ENCODE assay signal across 8 cellular contexts in the genomic region with DNA sequence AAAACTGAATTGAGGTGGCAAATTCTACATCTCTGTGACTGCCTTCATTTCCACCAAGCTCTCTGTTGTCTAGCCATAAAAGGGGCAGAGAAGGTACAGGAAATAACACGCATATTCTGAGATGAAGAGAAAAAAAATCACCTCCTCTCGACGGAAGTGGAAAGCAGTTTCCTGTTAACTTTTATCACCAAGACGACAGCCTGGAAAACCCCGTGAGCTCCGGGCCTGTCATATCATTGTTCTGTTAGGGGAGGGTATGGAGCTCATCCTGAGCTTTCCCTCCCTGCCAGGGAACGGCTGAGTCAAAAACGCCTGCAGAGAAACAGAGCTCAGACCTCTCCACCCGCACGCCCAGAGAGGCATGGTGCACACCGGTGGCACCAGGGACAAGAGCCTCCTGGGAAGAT.
DNase-seq lines count a peak whose midpoint lies in the region; ATAC-seq and TF ChIP-seq lines count a peak whose summit lies in the region.

No MANE protein-coding gene starts in this region.

- H3K4me1 ChIP-seq in skeletal muscle tissue (ENCODE audit: control insufficient read depth in 3 of 3, insufficient read depth in 3 of 3, low read length in 3 of 3) = peaks cover 23 to 29% (median 28%) of the 10 kb centered on the region in 3 donors

- DNase-seq in activated CD4-positive, alpha-beta T cell treated with anti-CD3 and anti-CD28 coated beads for 36 hours = peak; percentile 87
- peak; percentile 98 for DNase-seq in dermis microvascular lymphatic vessel endothelial cell (ENCODE audit: low read depth in 2 of 2)
- DNase-seq in amniotic stem cell (lab: John Stamatoyannopoulos, UW) = no peak
- no peak for DNase-seq in glutamatergic neuron
- DNase-seq in NCI-H2171 (lab: John Stamatoyannopoulos, UW) = no peak

- no peak overlapping the region for H3K9ac ChIP-seq in skeletal muscle tissue (ENCODE audit: low read depth in 1 of 3, low read length in 3 of 3)

- no peaks in the 10 kb centered on the region for H3K36me3 ChIP-seq in skeletal muscle tissue (ENCODE audit: control insufficient read depth in 3 of 3, insufficient read depth in 3 of 3, low read length in 3 of 3)

- no peaks in the 10 kb centered on the region for H3K9me3 ChIP-seq in skeletal muscle tissue (ENCODE audit: control insufficient read depth in 3 of 3, low read length in 3 of 3)

- H3K36me3 Mint-ChIP-seq in activated CD4-positive, alpha-beta T cell treated with anti-CD3 and anti-CD28 coated beads for 36 hours (ENCODE audit: low read depth) = no peaks in the 10 kb centered on the region
- no peaks in the 10 kb centered on the region for H3K36me3 Mint-ChIP-seq in glutamatergic neuron (ENCODE audit: unreplicated experiment)

- peak overlapping the region; percentile 90 for H3K27ac Mint-ChIP-seq in activated CD4-positive, alpha-beta T cell treated with anti-CD3 and anti-CD28 coated beads for 36 hours
- H3K27ac Mint-ChIP-seq in glutamatergic neuron (ENCODE audit: unreplicated experiment) = no peak overlapping the region

- H3K27ac ChIP-seq in skeletal muscle tissue (ENCODE audit: low read depth, low read length) = peak overlapping the region; percentile 51

- ATAC-seq in GM18873 (IDR thresholded peaks at IDR 0.05; ENCODE audit: low FRiP score, unreplicated experiment) (peak; percentile 87), HG03045 (IDR thresholded peaks at IDR 0.05; ENCODE audit: unreplicated experiment) (peak; percentile 61)
- peak; percentile 87 for ATAC-seq in activated CD4-positive, alpha-beta T cell treated with anti-CD3 and anti-CD28 coated beads for 36 hours

- no peak for TF ChIP-seq CTCF in glutamatergic neuron (IDR thresholded peaks at IDR 0.05; ENCODE audit: partially characterized antibody, unreplicated experiment)

- CTCF ChIA-PET in activated CD4-positive, alpha-beta T cell treated with anti-CD3 and anti-CD28 coated beads for 36 hours (lab: Charles Lee) = interaction anchor here (0.7 to 1.5 kb wide), 7 partner anchors 32 to 859 kb away, joined by 3 to 4 read pairs (median 3); a partner anchor contains a TSS

- no peak overlapping the region for H3K4me3 ChIP-seq in skeletal muscle tissue (ENCODE audit: low read length in 3 of 3)

- no peaks in the 10 kb centered on the region for H3K27me3 ChIP-seq in skeletal muscle tissue (ENCODE audit: control insufficient read depth in 3 of 3, insufficient read depth in 3 of 3, low read length in 3 of 3)

- no peaks in the 10 kb centered on the region for H3K9me3 Mint-ChIP-seq in activated CD4-positive, alpha-beta T cell treated with anti-CD3 and anti-CD28 coated beads for 36 hours (ENCODE audit: low read depth)
- peaks cover 4% of the 10 kb centered on the region for H3K9me3 Mint-ChIP-seq in glutamatergic neuron (ENCODE audit: unreplicated experiment)

- peak overlapping the region; percentile 32 for H3K4me3 Mint-ChIP-seq in activated CD4-positive, alpha-beta T cell treated with anti-CD3 and anti-CD28 coated beads for 36 hours
- H3K4me3 Mint-ChIP-seq in glutamatergic neuron (ENCODE audit: unreplicated experiment) = no peak overlapping the region

- H3K4me1 Mint-ChIP-seq in activated CD4-positive, alpha-beta T cell treated with anti-CD3 and anti-CD28 coated beads for 36 hours = peaks cover 22% of the 10 kb centered on the region
- H3K4me1 Mint-ChIP-seq in glutamatergic neuron (ENCODE audit: low read depth, unreplicated experiment) = peaks cover 18% of the 10 kb centered on the region

- H3K27me3 Mint-ChIP-seq in activated CD4-positive, alpha-beta T cell treated with anti-CD3 and anti-CD28 coated beads for 36 hours = no peaks in the 10 kb centered on the region
- H3K27me3 Mint-ChIP-seq in glutamatergic neuron (ENCODE audit: unreplicated experiment) = peaks cover 6% of the 10 kb centered on the region

- intact Hi-C loops in activated CD4-positive, alpha-beta T cell treated with anti-CD3 and anti-CD28 coated beads for 36 hours (cut with DNase I, micrococcal nuclease) = loop anchor here (1.0 to 10.0 kb wide), 11 partner anchors 220 to 1380 kb away; a partner anchor contains a TSS

- POLR2A ChIA-PET in activated CD4-positive, alpha-beta T cell treated with anti-CD3 and anti-CD28 coated beads for 36 hours (lab: Charles Lee) = interaction anchor here (0.7 to 1.5 kb wide), 3 partner anchors 398 to 1051 kb away, joined by 3 to 48 read pairs (median 3); a partner anchor contains a TSS

Comparison
In these comparisons a context has a peak if more than half of its experiments do, and no peak if none do; other contexts are left out.
1. DNase-seq: peak in activated CD4-positive, alpha-beta T cell treated with anti-CD3 and anti-CD28 coated beads for 36 hours (single experiment) and dermis microvascular lymphatic vessel endothelial cell (2 of 2); none in amniotic stem cell (single experiment), glutamatergic neuron (single experiment) and NCI-H2171 (single experiment).
2. Peak in every context shown above with its lines, with median percentiles within 50 percentile points of each other: ATAC-seq.